Comparison of ENCODE assay signal across 8 cellular contexts in the genomic region with DNA sequence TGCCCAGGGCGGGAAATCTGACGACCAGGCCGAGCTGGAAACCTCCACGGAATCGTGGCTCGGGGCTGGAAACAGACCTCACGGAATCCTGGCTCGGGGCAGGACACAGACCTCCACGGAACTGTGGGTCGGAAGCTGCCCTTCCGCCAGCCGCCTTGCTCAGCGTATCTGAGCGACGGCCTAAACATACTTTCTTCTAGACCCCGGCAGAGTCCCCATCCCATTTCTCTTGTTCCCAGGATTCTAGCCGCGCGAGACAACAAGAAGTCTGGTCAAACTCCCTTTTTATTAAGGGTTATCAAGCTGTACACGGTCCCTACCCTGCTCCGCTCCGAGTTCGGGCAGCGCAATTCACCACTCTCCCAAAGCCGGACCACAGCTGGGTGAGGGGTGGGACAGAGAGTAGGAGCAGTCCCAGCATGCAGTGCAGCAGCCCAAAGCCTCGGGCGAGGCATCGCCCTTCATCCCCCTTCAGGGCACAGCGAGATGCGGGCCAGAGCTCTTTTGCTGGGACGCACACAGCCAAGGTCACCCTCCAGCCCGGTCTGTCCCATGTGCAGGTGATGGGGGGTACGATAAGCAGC. TPM values are rescaled to one million over a fixed set of nuclear protein-coding genes. Genes with fewer than 3 reads are reported as not detected.
DNase-seq lines count a peak whose midpoint lies in the region; ATAC-seq and TF ChIP-seq lines count a peak whose summit lies in the region.

No MANE protein-coding gene starts in this region.

- H3K36me3 Mint-ChIP-seq in CD8-positive, alpha-beta memory T cell = peaks cover 7 to 46% (median 13%) of the 10 kb centered on the region in 3 donors

- peaks cover 18% of the 10 kb centered on the region for H3K4me1 ChIP-seq in CD8-positive, alpha-beta memory T cell (ENCODE audit: insufficient read depth, low read length)
- peaks cover 10% of the 10 kb centered on the region for H3K4me1 ChIP-seq in Panc1 (ENCODE audit: control insufficient read depth, insufficient read depth, low read length)
- peaks cover 2% of the 10 kb centered on the region for H3K4me1 ChIP-seq in ovary (ENCODE audit: insufficient read depth)

- no TSS peak for BruUV-seq in Panc1 (replicated peaks; lab: Mats Ljungman, UMichigan)

- H3K4me1 Mint-ChIP-seq in CD8-positive, alpha-beta memory T cell = peaks cover 18 to 26% (median 18%) of the 10 kb centered on the region in 3 donors

- H3K27me3 ChIP-seq in CD8-positive, alpha-beta memory T cell (ENCODE audit: insufficient read depth, low read length, poor library complexity, severe bottlenecking) = no peaks in the 10 kb centered on the region
- H3K27me3 ChIP-seq in Panc1 (ENCODE audit: control insufficient read depth, insufficient read depth, low read length) (no peaks in the 10 kb centered on the region), ovary (no peaks in the 10 kb centered on the region)

- TF ChIP-seq CTCF in Panc1 (IDR thresholded peaks at IDR 0.05) (no peak), ovary (IDR thresholded peaks at IDR 0.05) (no peak)

- intact Hi-C loops in Panc1 (cut with micrococcal nuclease; ENCODE audit: unreplicated experiment) = loop anchor here (10.0 kb wide), 1 partner anchor 54 kb away; a partner anchor contains a TSS
- intact Hi-C loops in ovary (cut with DNase I) = loop anchor here in 2 of 4 donors (5.0 kb wide), 2 partner anchors 37 to 42 kb away; a partner anchor contains a TSS

- H3K4me3 ChIP-seq in CD8-positive, alpha-beta memory T cell (ENCODE audit: low read length) = peak overlapping the region; percentile 72
- peak overlapping the region; percentile 59 to 67 for H3K4me3 ChIP-seq in Panc1 (ENCODE audit: low read depth in 2 of 2, low read length in 2 of 2)
- peak overlapping the region; percentile 53 for H3K4me3 ChIP-seq in ovary

- no peak for DNase-seq in CD8-positive, alpha-beta memory T cell
- DNase-seq in Panc1 (ENCODE audit: low read depth, low spot score) = no peak
- DNase-seq in erythroblast (lab: John Stamatoyannopoulos, UW) = no peak
- DNase-seq in ovary = peak in 3 of 5 donors; percentile 44 to 55 (median 49)
- DNase-seq in NCI-H1930 (lab: John Stamatoyannopoulos, UW) = no peak
- DNase-seq in CD1c-positive myeloid dendritic cell (ENCODE audit: extremely low spot score) = no peak
- DNase-seq in amniotic stem cell (lab: John Stamatoyannopoulos, UW) = no peak

- H3K9me3 Mint-ChIP-seq in CD8-positive, alpha-beta memory T cell = no peaks in the 10 kb centered on the region

- in situ Hi-C loops in Panc1 (cut with HindIII; ENCODE audit: low pct_unique_long_range_greater_than_20kb, low sequenced_read_pairs) = no loop called here

- TF ChIP-seq EP300 in ovary (IDR thresholded peaks at IDR 0.05) = no peak

- peak overlapping the region; percentile 66 to 91 (median 76) for H3K4me3 Mint-ChIP-seq in CD8-positive, alpha-beta memory T cell

- TF ChIP-seq POLR2A in erythroblast (IDR thresholded peaks at IDR 0.05; ENCODE audit: low read length) = peak; percentile 76
- TF ChIP-seq POLR2A in ovary (IDR thresholded peaks at IDR 0.05) = no peak

- peak overlapping the region in 6 of 8 donors; percentile 8 to 88 (median 58) for H3K27ac Mint-ChIP-seq in CD8-positive, alpha-beta memory T cell

- H3K27me3 Mint-ChIP-seq in CD8-positive, alpha-beta memory T cell = peaks cover 0 to 2% of the 10 kb centered on the region in 2 donors

- POLR2A ChIA-PET in CD8-positive, alpha-beta memory T cell (lab: Charles Lee) = interaction anchor here (0.9 to 2.7 kb wide), 7 partner anchors 10 to 76 kb away, joined by 4 to 24 read pairs (median 9); a partner anchor contains a TSS
- POLR2A ChIA-PET in Panc1 (lab: Charles Lee) = interaction anchor here (0.6 kb wide), 1 partner anchor 29 kb away, joined by 3 read pairs; no protein-coding TSS in a partner anchor

- peaks cover 38% of the 10 kb centered on the region for H3K36me3 ChIP-seq in CD8-positive, alpha-beta memory T cell (ENCODE audit: insufficient read depth, low read length)
- H3K36me3 ChIP-seq in Panc1 (ENCODE audit: control insufficient read depth, insufficient read depth, low read length) = 0 out of 2 replicates have a peak, but pooled peaks cover 2% of the 10 kb centered on the region
- H3K36me3 ChIP-seq in ovary = no peaks in the 10 kb centered on the region

- no peaks in the 10 kb centered on the region for H3K9me3 ChIP-seq in CD8-positive, alpha-beta memory T cell (ENCODE audit: low read length)
- H3K9me3 ChIP-seq in Panc1 (ENCODE audit: control insufficient read depth, insufficient read depth, low read depth, low read length) (no peaks in the 10 kb centered on the region), ovary (no peaks in the 10 kb centered on the region)

- H3K27ac ChIP-seq in CD8-positive, alpha-beta memory T cell (ENCODE audit: low read depth, low read length) = no peak overlapping the region
- H3K27ac ChIP-seq in Panc1 (ENCODE audit: low read length) = peak overlapping the region; percentile 77; the same call in 1 of the 2 replicates
- H3K27ac ChIP-seq in ovary = peak overlapping the region in 1 of 2 donors; percentile 88

- CTCF ChIA-PET in CD8-positive, alpha-beta memory T cell (lab: Charles Lee) = interaction anchor here (0.7 to 9.0 kb wide), 7 partner anchors 33 to 76 kb away, joined by 3 to 68 read pairs (median 5); a partner anchor contains a TSS
- CTCF ChIA-PET in Panc1 (lab: Charles Lee) = no interaction called here

- WGBS in ovary, 3 donors = 5 to 6% (median 5%) methylated on average over 33 of the region's 33 CpGs

- no peak for ATAC-seq in Panc1
- ATAC-seq in HG03378 (IDR thresholded peaks at IDR 0.05; ENCODE audit: unreplicated experiment) = no peak

RNA-seq across cellular contexts. Expression of a gene that starts 0.4 kb away (rescaled TPM):
- total RNA-seq in CD8-positive, alpha-beta memory T cell = 10 to 100 TPM; 22.1 to 22.8 TPM
- polyA plus RNA-seq in CD8-positive, alpha-beta memory T cell = 2.1 TPM
- total RNA-seq in Panc1 (2021; ENCODE audit: unreplicated experiment) = 19.0 TPM
- polyA plus RNA-seq in Panc1 (2012; ENCODE audit: insufficient read length) = 29.5 TPM
- total RNA-seq in ovary = 10 to 100 TPM; 12.0 to 64.5 (median 37.2) TPM
- 10 to 100 TPM; 26.3 to 33.3 TPM for polyA plus RNA-seq in ovary

RNA-seq across cellular contexts. Expression of a gene that starts 10.2 kb away (rescaled TPM):
- total RNA-seq in CD8-positive, alpha-beta memory T cell = 10 to 100 TPM; 46.1 to 52.9 TPM
- polyA plus RNA-seq in CD8-positive, alpha-beta memory T cell = 32.0 TPM
- total RNA-seq in Panc1 (2021; ENCODE audit: unreplicated experiment) (75.1 TPM), ovary (10 to 100 TPM; 22.6 to 44.6 (median 32.6) TPM)
- 90.1 TPM for polyA plus RNA-seq in Panc1 (2012; ENCODE audit: insufficient read length)
- polyA plus RNA-seq in ovary = 10 to 100 TPM; 29.7 to 46.3 TPM

RNA-seq across cellular contexts. Expression of a gene that starts 10.4 kb away (rescaled TPM):
- 10 to 100 TPM; 72.4 to 76.0 TPM for total RNA-seq in CD8-positive, alpha-beta memory T cell
- polyA plus RNA-seq in CD8-positive, alpha-beta memory T cell = 32.5 TPM
- total RNA-seq in Panc1 (2021; ENCODE audit: unreplicated experiment) = 36.2 TPM
- 41.8 TPM for polyA plus RNA-seq in Panc1 (2012; ENCODE audit: insufficient read length)
- 10 to 100 TPM; 36.4 to 60.2 (median 44.1) TPM for total RNA-seq in ovary
- polyA plus RNA-seq in ovary = 10 to 100 TPM; 33.1 to 36.5 TPM

RNA-seq across cellular contexts. Expression of a gene that starts 12.6 kb away (rescaled TPM):
- 10 to 100 TPM; 32.4 to 36.8 TPM for total RNA-seq in CD8-positive, alpha-beta memory T cell
- polyA plus RNA-seq in CD8-positive, alpha-beta memory T cell = 86.0 TPM
- total RNA-seq in Panc1 (2021; ENCODE audit: unreplicated experiment) = 43.2 TPM
- 34.0 TPM for polyA plus RNA-seq in Panc1 (2012; ENCODE audit: insufficient read length)
- total RNA-seq in ovary = 10 to 100 TPM; 22.4 to 45.6 (median 33.9) TPM
- 10 to 100 TPM; 14.3 to 31.1 TPM for polyA plus RNA-seq in ovary

RNA-seq across cellular contexts. Expression of a gene that starts 26.0 kb away (rescaled TPM):
- 1 to 10 TPM; 2.6 to 3.5 TPM for total RNA-seq in CD8-positive, alpha-beta memory T cell
- 0.99 TPM for polyA plus RNA-seq in CD8-positive, alpha-beta memory T cell
- total RNA-seq in Panc1 (2021; ENCODE audit: unreplicated experiment) (8.1 TPM), ovary (10 to 100 TPM in 6 of 7 donors, 1 to 10 TPM in 1; 5.7 to 20.3 (median 13.9) TPM)
- 3.1 TPM for polyA plus RNA-seq in Panc1 (2012; ENCODE audit: insufficient read length)
- polyA plus RNA-seq in ovary = 10 to 100 TPM; 12.8 to 19.6 TPM

Comparison
In these comparisons a context has a peak if more than half of its experiments do, and no peak if none do; other contexts are left out.
1. DNase-seq: peak in ovary (3 of 5); none in CD8-positive, alpha-beta memory T cell (0 of 5), Panc1 (single experiment), erythroblast (0 of 2), NCI-H1930 (0 of 2), CD1c-positive myeloid dendritic cell (single experiment) and amniotic stem cell (single experiment).
2. Peak in every context shown above with its lines, with median percentiles within 50 percentile points of each other: H3K4me3 ChIP-seq.